25 cellular contexts compared by ENCODE assay signal in the genomic region with DNA sequence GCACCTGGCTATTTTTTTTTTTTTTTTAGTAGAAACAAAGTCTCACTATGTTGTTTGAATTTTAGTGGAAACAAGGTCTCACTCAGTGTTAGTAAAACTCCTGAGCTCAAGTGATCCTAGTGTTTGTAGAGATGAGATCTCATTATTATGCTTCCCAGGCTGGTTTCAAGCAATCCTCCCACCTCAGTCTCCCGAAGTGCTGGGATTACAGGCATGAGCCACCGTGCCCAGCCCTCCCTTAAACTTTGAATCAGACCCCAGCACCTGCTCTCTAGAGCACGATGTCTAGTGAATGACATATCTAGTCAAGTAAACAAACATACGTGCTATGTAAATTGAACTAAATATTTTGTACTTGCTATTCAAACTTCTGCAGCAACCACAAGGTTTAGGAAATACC.
"Had no signal": no experiment of that assay in that cellular context is flagged by ENCODE, and none has a peak within 500 bp of the region (broad histone marks: within the 10 kb centered on the region; RNA-seq: fewer than 3 reads in every experiment).

No MANE protein-coding gene starts in this region.

- H3K4me3 Mint-ChIP-seq: activated CD4-positive, alpha-beta memory T cell treated with anti-CD3 and anti-CD28 coated beads, Interleukin-2, amount 10 ng/mL, durations not matched to agents 7 days and 5 days; activated CD4-positive, alpha-beta T cell treated with anti-CD3 and anti-CD28 coated beads, Interleukin-2, amount 10 ng/mL, durations not matched to agents 24 days and 14 days; activated T-cell treated with anti-CD3 and anti-CD28 coated beads, Interleukin-2, amount 50 U/mL, for 4 hours; activated T-helper 17 cell treated with anti-CD3 and anti-CD28 coated beads, Interleukin-2, amount 50 U/mL, for 72 hours; central memory CD8-positive, alpha-beta T cell; dendritic cell treated with granulocyte-macrophage colony-stimulating factor and Interleukin-4, amounts not matched to agents 40 ng/mL and 50 ng/mL, for 4 days; memory B cell; naive thymus-derived CD8-positive, alpha-beta T cell had no signal

- H3K27me3 Mint-ChIP-seq: activated CD4-positive, alpha-beta T cell treated with anti-CD3 and anti-CD28 coated beads, Interleukin-2, amount 10 ng/mL, durations not matched to agents 24 days and 14 days; central memory CD8-positive, alpha-beta T cell; memory B cell had no signal

- H3K4me3 ChIP-seq: esophagus squamous epithelium, heart right ventricle, right lobe of liver, testis, transverse colon had no signal

- H3K9me3 ChIP-seq: esophagus squamous epithelium, heart right ventricle, neutrophil, right lobe of liver, testis, transverse colon had no signal

- ATAC-seq: activated T-cell treated with anti-CD3 and anti-CD28 coated beads, Interleukin-2, amount 50 U/mL, for 4 hours; activated T-helper 17 cell treated with anti-CD3 and anti-CD28 coated beads, Interleukin-2, amount 50 U/mL, for 72 hours; heart right ventricle; naive thymus-derived CD8-positive, alpha-beta T cell; right lobe of liver; stimulated activated naive CD8-positive, alpha-beta T cell treated with anti-CD3 and anti-CD28 coated beads, Interleukin-15, Interleukin-2, amounts not matched to agents 100 U/mL and 50 U/mL, for 24 hours had no signal

- H3K4me1 ChIP-seq: esophagus squamous epithelium, heart right ventricle, right lobe of liver, testis, transverse colon had no signal

- DNase-seq: activated CD4-positive, alpha-beta memory T cell treated with anti-CD3 and anti-CD28 coated beads, Interleukin-2, amount 10 ng/mL, durations not matched to agents 7 days and 5 days; activated CD4-positive, alpha-beta T cell treated with anti-CD3 and anti-CD28 coated beads, Interleukin-2, amount 10 ng/mL, durations not matched to agents 24 days and 14 days; activated CD4-positive, CD25-positive, alpha-beta regulatory T cell treated with anti-CD3 and anti-CD28 coated beads, Interleukin-2, amount 50 U/mL, for 72 hours; activated CD8-positive, alpha-beta memory T cell treated with anti-CD3 and anti-CD28 coated beads, Interleukin-2, amount 50 U/mL, for 48 hours; activated gamma-delta T cell treated with Interleukin-2 at 50 U/mL for 16 hours; activated naive CD4-positive, alpha-beta T cell treated with anti-CD3 and anti-CD28 coated beads, Interleukin-2, amount 50 U/mL, for 16 hours; activated T-cell treated with anti-CD3 and anti-CD28 coated beads, Interleukin-2, amount 50 U/mL, for 4 hours; amniotic stem cell; esophagus squamous epithelium; foreskin melanocyte; heart right ventricle; naive thymus-derived CD8-positive, alpha-beta T cell; right lobe of liver; stimulated activated CD4-positive, alpha-beta T cell treated with anti-CD3 and anti-CD28 coated beads, Interleukin-12 subunit alpha, Interleukin-12 subunit beta, amount 100 ng/mL, for 4 hours; stimulated activated CD4-positive, alpha-beta T cell treated with anti-CD3 and anti-CD28 coated beads, Interleukin-4, amount 100 ng/mL, for 1 hour; stimulated activated naive CD8-positive, alpha-beta T cell treated with anti-CD3 and anti-CD28 coated beads, Interleukin-15, Interleukin-2, amounts not matched to agents 100 U/mL and 50 U/mL, for 24 hours; T1000; testis; transverse colon had no signal

- H3K27me3 ChIP-seq: esophagus squamous epithelium, right lobe of liver, testis, transverse colon had no signal

- H3K36me3 Mint-ChIP-seq: memory B cell; naive thymus-derived CD8-positive, alpha-beta T cell had no signal

- H3K9me3 Mint-ChIP-seq: activated CD4-positive, alpha-beta memory T cell treated with anti-CD3 and anti-CD28 coated beads, Interleukin-2, amount 10 ng/mL, durations not matched to agents 7 days and 5 days; activated CD4-positive, alpha-beta T cell treated with anti-CD3 and anti-CD28 coated beads, Interleukin-2, amount 10 ng/mL, durations not matched to agents 24 days and 14 days; activated T-cell treated with anti-CD3 and anti-CD28 coated beads, Interleukin-2, amount 50 U/mL, for 4 hours; activated T-helper 17 cell treated with anti-CD3 and anti-CD28 coated beads, Interleukin-2, amount 50 U/mL, for 72 hours; central memory CD8-positive, alpha-beta T cell; dendritic cell treated with granulocyte-macrophage colony-stimulating factor and Interleukin-4, amounts not matched to agents 40 ng/mL and 50 ng/mL, for 4 days; memory B cell; naive thymus-derived CD8-positive, alpha-beta T cell had no signal

- H3K36me3 ChIP-seq: esophagus squamous epithelium, heart right ventricle, neutrophil, right lobe of liver, transverse colon, WERI-Rb-1 had no signal

- H3K27ac Mint-ChIP-seq: activated CD4-positive, alpha-beta memory T cell treated with anti-CD3 and anti-CD28 coated beads, Interleukin-2, amount 10 ng/mL, durations not matched to agents 7 days and 5 days; activated CD4-positive, alpha-beta T cell treated with anti-CD3 and anti-CD28 coated beads, Interleukin-2, amount 10 ng/mL, durations not matched to agents 24 days and 14 days; activated T-helper 17 cell treated with anti-CD3 and anti-CD28 coated beads, Interleukin-2, amount 50 U/mL, for 72 hours; dendritic cell treated with granulocyte-macrophage colony-stimulating factor and Interleukin-4, amounts not matched to agents 40 ng/mL and 50 ng/mL, for 4 days; memory B cell; naive thymus-derived CD8-positive, alpha-beta T cell had no signal

- H3K4me1 Mint-ChIP-seq: activated CD4-positive, alpha-beta memory T cell treated with anti-CD3 and anti-CD28 coated beads, Interleukin-2, amount 10 ng/mL, durations not matched to agents 7 days and 5 days; activated CD4-positive, alpha-beta T cell treated with anti-CD3 and anti-CD28 coated beads, Interleukin-2, amount 10 ng/mL, durations not matched to agents 24 days and 14 days; activated T-helper 17 cell treated with anti-CD3 and anti-CD28 coated beads, Interleukin-2, amount 50 U/mL, for 72 hours; central memory CD8-positive, alpha-beta T cell; memory B cell; naive thymus-derived CD8-positive, alpha-beta T cell had no signal

- H3K27ac ChIP-seq: esophagus squamous epithelium, heart right ventricle, neutrophil, right lobe of liver, testis, transverse colon, WERI-Rb-1 had no signal
